Comparison of ENCODE assay signal across 19 cellular contexts in genomic region chr11:104594228-104594958, GRCh38.
A peak's percentile ranks its signal among the peaks of the same experiment; 100 is the strongest.
DNase-seq lines count a peak whose midpoint lies in the region; ATAC-seq and TF ChIP-seq lines count a peak whose summit lies in the region.
"Had no signal": no experiment of that assay in that cellular context is flagged by ENCODE, and none has a peak within 500 bp of the region (broad histone marks: within the 10 kb centered on the region; RNA-seq: fewer than 3 reads in every experiment).

No MANE protein-coding gene starts in this region.

- no peak for TF ChIP-seq POLR2A in Peyer's patch (IDR thresholded peaks at IDR 0.05)

- peak; percentile 9 for ATAC-seq in stimulated activated naive CD8-positive, alpha-beta T cell treated with anti-CD3 and anti-CD28 coated beads, Interleukin-15, Interleukin-2, amounts not matched to agents 100 U/mL and 50 U/mL, for 24 hours
- no peak for ATAC-seq in stimulated activated naive CD8-positive, alpha-beta T cell treated with anti-CD3 and anti-CD28 coated beads, Interleukin-15, amount 100 ng/mL, for 72 hours
- ATAC-seq: Panc1, SK-N-SH treated with all-trans-retinoic acid at 6 μM for 48 hours had no signal

- no peaks in the 10 kb centered on the region for H3K27me3 Mint-ChIP-seq in stimulated activated naive CD8-positive, alpha-beta T cell treated with anti-CD3 and anti-CD28 coated beads, Interleukin-15, amount 100 ng/mL, for 72 hours
- H3K27me3 Mint-ChIP-seq in dendritic cell treated with granulocyte-macrophage colony-stimulating factor and Interleukin-4, amounts not matched to agents 40 ng/mL and 50 ng/mL, for 4 days, result no peaks in the 10 kb centered on the region

- no peaks in the 10 kb centered on the region for H3K27me3 ChIP-seq in Peyer's patch
- H3K27me3 ChIP-seq: testis had no signal

- intact Hi-C loops in dendritic cell treated with granulocyte-macrophage colony-stimulating factor and Interleukin-4, amounts not matched to agents 40 ng/mL and 50 ng/mL, for 4 days (cut with micrococcal nuclease), result loop anchor here (10.0 kb wide), 1 partner anchor 370 kb away; the partner anchor contains the start of gene CASP4
- intact Hi-C loops in posterior vena cava (cut with DNase I), result no loop called here

- no peaks in the 10 kb centered on the region for H3K4me1 ChIP-seq in Peyer's patch
- H3K4me1 ChIP-seq: testis had no signal

- H3K9me3 Mint-ChIP-seq in stimulated activated naive CD8-positive, alpha-beta T cell treated with anti-CD3 and anti-CD28 coated beads, Interleukin-15, amount 100 ng/mL, for 72 hours, result no peaks in the 10 kb centered on the region
- H3K9me3 Mint-ChIP-seq in dendritic cell treated with granulocyte-macrophage colony-stimulating factor and Interleukin-4, amounts not matched to agents 40 ng/mL and 50 ng/mL, for 4 days, result peaks cover 14% of the 10 kb centered on the region

- H3K36me3 Mint-ChIP-seq in dendritic cell treated with granulocyte-macrophage colony-stimulating factor and Interleukin-4, amounts not matched to agents 40 ng/mL and 50 ng/mL, for 4 days (ENCODE audit: low read depth), result no peaks in the 10 kb centered on the region

- no peak overlapping the region for H3K4me3 Mint-ChIP-seq in stimulated activated naive CD8-positive, alpha-beta T cell treated with anti-CD3 and anti-CD28 coated beads, Interleukin-15, amount 100 ng/mL, for 72 hours
- no peak overlapping the region for H3K4me3 Mint-ChIP-seq in dendritic cell treated with granulocyte-macrophage colony-stimulating factor and Interleukin-4, amounts not matched to agents 40 ng/mL and 50 ng/mL, for 4 days

- no peak for TF ChIP-seq CTCF in Peyer's patch (IDR thresholded peaks at IDR 0.05)

- no peaks in the 10 kb centered on the region for H3K9me3 ChIP-seq in Peyer's patch
- H3K9me3 ChIP-seq: testis had no signal

- no peak for DNase-seq in stimulated activated naive CD8-positive, alpha-beta T cell treated with anti-CD3 and anti-CD28 coated beads, Interleukin-15, Interleukin-2, amounts not matched to agents 100 U/mL and 50 U/mL, for 24 hours
- DNase-seq in stimulated activated naive CD8-positive, alpha-beta T cell treated with anti-CD3 and anti-CD28 coated beads, Interleukin-15, amount 100 ng/mL, for 72 hours, result no peak
- DNase-seq in NCI-H460 (ENCODE audit: extremely low read depth, low read depth), result peak; percentile 9
- no peak for DNase-seq in NCI-H146 treated with DMSO at 0.1 percent for 48 hours (lab: John Stamatoyannopoulos, UW; ENCODE audit: unreplicated experiment)
- DNase-seq in posterior vena cava (ENCODE audit: low spot score), result no peak
- DNase-seq in hippocampal formation (lab: John Stamatoyannopoulos, UW), result no peak
- DNase-seq in Peyer's patch, result no peak
- DNase-seq: activated naive CD4-positive, alpha-beta T cell treated with Interleukin-2 at 50 U/mL for 16 hours; COR-L47; dermis blood vessel endothelial cell; erythroblast; NCI-H1105 treated with DMSO at 0.1 percent for 48 hours; stimulated activated CD4-positive, alpha-beta T cell treated with anti-CD3 and anti-CD28 coated beads, Interleukin-4, amount 100 ng/mL, for 1 hour; testis; WERI-Rb-1 had no signal

- no peaks in the 10 kb centered on the region for H3K36me3 ChIP-seq in Peyer's patch
- H3K36me3 ChIP-seq: WERI-Rb-1 had no signal

- H3K4me3 ChIP-seq in Peyer's patch, result no peak overlapping the region
- H3K4me3 ChIP-seq: lung, testis had no signal

- H3K4me1 Mint-ChIP-seq in stimulated activated naive CD8-positive, alpha-beta T cell treated with anti-CD3 and anti-CD28 coated beads, Interleukin-15, amount 100 ng/mL, for 72 hours, result peaks cover 13% of the 10 kb centered on the region
- peaks cover 30% of the 10 kb centered on the region for H3K4me1 Mint-ChIP-seq in dendritic cell treated with granulocyte-macrophage colony-stimulating factor and Interleukin-4, amounts not matched to agents 40 ng/mL and 50 ng/mL, for 4 days (ENCODE audit: low read depth)

- H3K27ac ChIP-seq in Peyer's patch, result no peak overlapping the region
- H3K27ac ChIP-seq: testis, WERI-Rb-1 had no signal

- peak overlapping the region in 1 of 2 donors; percentile 65 for H3K27ac Mint-ChIP-seq in stimulated activated naive CD8-positive, alpha-beta T cell treated with anti-CD3 and anti-CD28 coated beads, Interleukin-15, amount 100 ng/mL, for 72 hours
- peak overlapping the region; percentile 86 for H3K27ac Mint-ChIP-seq in dendritic cell treated with granulocyte-macrophage colony-stimulating factor and Interleukin-4, amounts not matched to agents 40 ng/mL and 50 ng/mL, for 4 days
